8 cellular contexts compared by ENCODE assay signal in the genomic region with DNA sequence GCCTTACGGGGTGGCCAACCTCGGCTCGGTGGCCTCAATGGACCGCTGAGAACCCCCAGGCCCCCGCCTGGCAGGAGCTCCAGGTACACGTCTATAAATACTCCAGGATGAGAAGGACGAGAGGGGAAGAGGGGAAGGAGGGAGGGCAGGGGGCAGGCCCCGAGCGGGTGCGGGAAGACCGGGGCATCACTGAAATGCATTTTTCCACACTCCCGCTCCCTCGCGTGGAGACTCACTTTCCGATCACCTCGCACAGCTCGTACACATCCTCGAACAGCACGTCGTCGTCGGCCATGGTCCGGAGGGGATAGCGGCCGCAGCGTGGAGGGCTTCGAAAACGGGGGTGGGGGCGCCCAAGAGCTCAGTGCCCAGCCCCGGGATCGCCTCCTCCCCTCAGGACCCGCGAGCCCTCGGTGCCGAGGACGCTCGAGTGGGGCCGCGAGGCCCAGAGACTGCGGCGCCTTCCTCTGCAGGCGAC. TPM values are rescaled to one million over a fixed set of nuclear protein-coding genes. Genes with fewer than 3 reads are reported as not detected.
DNase-seq lines count a peak whose midpoint lies in the region; ATAC-seq and TF ChIP-seq lines count a peak whose summit lies in the region.

No MANE protein-coding gene starts in this region.

- ATAC-seq in HG02885 (IDR thresholded peaks at IDR 0.05; ENCODE audit: poor library complexity, unreplicated experiment) = no peak

- DNase-seq in ELR (ENCODE audit: low read depth) (peak; percentile 32), HAP-1 (ENCODE audit: low spot score in 2 of 2) (peak; percentile 15 to 69), NCI-H2227 treated with DMSO at 0.1 percent for 48 hours (lab: John Stamatoyannopoulos, UW) (peak; percentile 8), activated gamma-delta T cell treated with Interleukin-2 at 50 U/mL for 16 hours (peak; percentile 21), head of caudate nucleus (peak in 39 of 42 donors; percentile 2 to 72 (median 34)), osteocyte (ENCODE audit: extremely low spot score, unreplicated experiment) (no peak), SIG-M5 (lab: John Stamatoyannopoulos, UW) (no peak)

- peaks cover 12% of the 10 kb centered on the region for H3K4me1 ChIP-seq in HAP-1

- H3K27ac Mint-ChIP-seq in osteocyte (ENCODE audit: unreplicated experiment) = peak overlapping the region; percentile 90

- H3K4me3 Mint-ChIP-seq in osteocyte (ENCODE audit: unreplicated experiment) = peak overlapping the region; percentile 83

- TF ChIP-seq CTCF in osteocyte (IDR thresholded peaks at IDR 0.05) = no peak

- in situ Hi-C loops in HAP-1 (cut with MboI; ENCODE audit: low sequenced_read_pairs) = no loop called here

- no peaks in the 10 kb centered on the region for H3K36me3 Mint-ChIP-seq in osteocyte (ENCODE audit: unreplicated experiment)

- no peaks in the 10 kb centered on the region for H3K9me3 ChIP-seq in HAP-1

- no peaks in the 10 kb centered on the region for H3K9me3 Mint-ChIP-seq in osteocyte (ENCODE audit: unreplicated experiment)

- no peaks in the 10 kb centered on the region; the same call in 1 of the 2 replicates for H3K27me3 ChIP-seq in HAP-1 (ENCODE audit: low read depth)

- intact Hi-C loops in head of caudate nucleus (cut with DNase I) = no loop called here

- H3K27me3 Mint-ChIP-seq in osteocyte (ENCODE audit: unreplicated experiment) = peaks cover 3% of the 10 kb centered on the region

- H3K4me3 ChIP-seq in HAP-1 = peak overlapping the region; percentile 71

- H3K36me3 ChIP-seq in HAP-1 (replicated peaks) = no peaks in the 10 kb centered on the region

- peaks cover 7% of the 10 kb centered on the region for H3K4me1 Mint-ChIP-seq in osteocyte (ENCODE audit: unreplicated experiment)

RNA-seq across cellular contexts. Expression of a gene that starts 0.6 kb away (rescaled TPM):
- 43.0 and 47.5 TPM in 2 replicates for total RNA-seq in osteocyte

Comparison
In these comparisons a context has a peak if more than half of its experiments do, and no peak if none do; other contexts are left out.
1. DNase-seq: peak in ELR (single experiment), HAP-1 (2 of 2), NCI-H2227 treated with DMSO at 0.1 percent for 48 hours (single experiment), activated gamma-delta T cell treated with Interleukin-2 at 50 U/mL for 16 hours (single experiment) and head of caudate nucleus (39 of 42); none in osteocyte (single experiment) and SIG-M5 (single experiment).